Comparison of ENCODE assay signal across 20 cellular contexts in genomic region chr2:237217995-237218621, GRCh38.
DNase-seq lines count a peak whose midpoint lies in the region; ATAC-seq, FAIRE-seq and TF ChIP-seq lines count a peak whose summit lies in the region.
"Had no signal": no experiment of that assay in that cellular context is flagged by ENCODE, and none has a peak within 500 bp of the region (broad histone marks: within the 10 kb centered on the region; RNA-seq: fewer than 3 reads in every experiment).

No MANE protein-coding gene starts in this region.

- no peaks in the 10 kb centered on the region for H3K4me1 ChIP-seq in pancreas
- H3K4me1 ChIP-seq: Peyer's patch had no signal

- H3K4me3 ChIP-seq in pancreas: no peak overlapping the region
- H3K4me3 ChIP-seq: adrenal gland, Peyer's patch, tibial nerve had no signal

- intact Hi-C loops in pancreas (cut with DNase I): no loop called here

- POLR2A ChIA-PET in RWPE1 (lab: Yijun Ruan, JAX; ENCODE audit: low non-redundant PET): no interaction called here

- no peaks in the 10 kb centered on the region for H3K36me3 ChIP-seq in pancreas
- H3K36me3 ChIP-seq: adrenal gland, neutrophil, Peyer's patch, tibial nerve had no signal

- no peak for FAIRE-seq in pancreas (lab: Jason Lieb, UNC)

- ATAC-seq in pancreas (peak in 2 of 4 donors; percentile 39 to 48), HG03025 (IDR thresholded peaks at IDR 0.05; ENCODE audit: low FRiP score, unreplicated experiment) (no peak), HG03175 (IDR thresholded peaks at IDR 0.05; ENCODE audit: unreplicated experiment) (no peak)
- ATAC-seq: left colon; stimulated activated naive B cell treated with anti-CD40 and anti-IgM and Interleukin-4, amounts not matched to agents 10 μg/mL and 1 μg/mL and 100 μg/mL, for 72 hours had no signal

- H3K9me3 ChIP-seq in pancreas: no peaks in the 10 kb centered on the region
- H3K9me3 ChIP-seq: adrenal gland, neutrophil, Peyer's patch, tibial nerve had no signal

- 64 to 66% methylated on average over 7 of the region's 7 CpGs for WGBS in pancreas, 2 donors

- no peaks in the 10 kb centered on the region for H3K27me3 ChIP-seq in pancreas
- H3K27me3 ChIP-seq: adrenal gland, Peyer's patch, tibial nerve had no signal

- CTCF ChIA-PET in RWPE1 (lab: Yijun Ruan, JAX): interaction anchor here (0.6 kb wide), 1 partner anchor 1610 kb away, joined by 4 read pairs; no protein-coding TSS in a partner anchor

- H3K27ac ChIP-seq in pancreas (peak overlapping the region in 3 of 4 donors; percentile 9 to 29 (median 22)), RWPE1 (no peak overlapping the region)
- H3K27ac ChIP-seq: adrenal gland, neutrophil, Peyer's patch had no signal

- no peak for TF ChIP-seq CTCF in pancreas (IDR thresholded peaks at IDR 0.05)
- no peak for TF ChIP-seq CTCF in RWPE1 (conservative IDR thresholded peaks at IDR 0.05; ENCODE audit: low read depth)

- DNase-seq in EH (ENCODE audit: low read depth) (peak; percentile 50), NCI-H226 (peak; percentile 35), glomerular visceral epithelial cell (ENCODE audit: extremely low spot score) (peak; percentile 67), pancreas (peak in 1 of 6 donors; percentile 20), RWPE1 (ENCODE audit: low spot score) (no peak)
- no peak for DNase-seq in stimulated activated naive CD4-positive, alpha-beta T cell treated with Interleukin-2 at 50 U/mL for 16 hours (lab: John Stamatoyannopoulos, UW)
- DNase-seq: activated CD4-positive, alpha-beta T cell treated with anti-CD3 and anti-CD28 coated beads for 4 hours; activated effector memory CD4-positive, alpha-beta T cell treated with anti-CD3 and anti-CD28 coated beads, Interleukin-2, amount 50 U/mL, for 16 hours; adrenal gland; DND-41; hippocampal formation; left colon; NCI-H1417 treated with DMSO at 0.1 percent for 48 hours; Peyer's patch; retina; stimulated activated naive B cell treated with anti-CD40 and anti-IgM and Interleukin-4, amounts not matched to agents 10 μg/mL and 1 μg/mL and 100 μg/mL, for 72 hours had no signal

Comparison
In these comparisons a context has a peak if more than half of its experiments do, and no peak if none do; other contexts are left out.
1. DNase-seq: peak in EH (single experiment), NCI-H226 (single experiment) and glomerular visceral epithelial cell (single experiment); none in stimulated activated naive CD4-positive, alpha-beta T cell treated with Interleukin-2 at 50 U/mL for 16 hours (single experiment) and RWPE1 (single experiment).